In genomic region chr5:178093129-178093528, GRCh38 we compare ENCODE assay signal across 30 cellular contexts.
"Had no signal": no experiment of that assay in that cellular context is flagged by ENCODE, and none has a peak within 500 bp of the region (broad histone marks: within the 10 kb centered on the region; RNA-seq: fewer than 3 reads in every experiment).

No MANE protein-coding gene starts in this region.

- DNase-seq: activated B cell treated with CpG ODN at 0.5 μM for 24 hours; activated CD4-positive, alpha-beta memory T cell treated with anti-CD3 and anti-CD28 coated beads, Interleukin-2, amount 10 ng/mL, durations not matched to agents 7 days and 5 days; activated CD4-positive, alpha-beta T cell treated with anti-CD3 and anti-CD28 coated beads for 48 hours; activated CD4-positive, CD25-positive, alpha-beta regulatory T cell treated with anti-CD3 and anti-CD28 coated beads, Interleukin-2, amount 50 U/mL, for 72 hours; activated CD8-positive, alpha-beta memory T cell treated with anti-CD3 and anti-CD28 coated beads for 24 hours; activated CD8-positive, alpha-beta memory T cell treated with anti-CD3 and anti-CD28 coated beads, Interleukin-2, amount 10 ng/mL, durations not matched to agents 7 days and 5 days; activated CD8-positive, alpha-beta memory T cell treated with anti-CD3 and anti-CD28 coated beads, Interleukin-2, amount 50 U/mL, for 48 hours; activated effector memory CD4-positive, alpha-beta T cell treated with Interleukin-2 at 50 U/mL for 16 hours; activated naive CD4-positive, alpha-beta T cell treated with anti-CD3 and anti-CD28 coated beads, Interleukin-2, amount 10 ng/mL, durations not matched to agents 7 days and 5 days; activated naive CD8-positive, alpha-beta T cell treated with anti-CD3 and anti-CD28 coated beads for 36 hours; activated T-cell treated with anti-CD3 and anti-CD28 coated beads, Interleukin-2, amount 50 U/mL, for 48 hours; body of pancreas; NCI-H1048; NCI-H1105 treated with DMSO at 0.1 percent for 48 hours; NCI-H1436; NCI-H1694; NCI-H2029; NCI-H345; NCI-H524 treated with DMSO at 0.1 percent for 48 hours; PC-9; SIG-M5; T-helper 1 cell; T-helper 2 cell; T-helper 9 cell had no signal

- ATAC-seq: activated CD8-positive, alpha-beta memory T cell treated with anti-CD3 and anti-CD28 coated beads, Interleukin-2, amount 10 ng/mL, durations not matched to agents 7 days and 5 days; body of pancreas; Right ventricle myocardium inferior; SK-N-SH treated with all-trans-retinoic acid at 6 μM for 48 hours had no signal

- H2AFZ ChIP-seq: PC-9 had no signal

- H3K4me3 ChIP-seq: body of pancreas, breast epithelium, coronary artery, PC-9 had no signal

- H3K27me3 ChIP-seq: body of pancreas, breast epithelium had no signal

- H3K27ac ChIP-seq: body of pancreas, breast epithelium, coronary artery, PC-9, RWPE1, VCaP had no signal

- H3K9me3 ChIP-seq: body of pancreas, breast epithelium had no signal

- H3K36me3 ChIP-seq: breast epithelium had no signal

- H3K4me1 ChIP-seq: body of pancreas, breast epithelium had no signal

- H3K4me2 ChIP-seq: PC-9 had no signal
